1 cellular context compared by ENCODE assay signal in genomic region chr6:145483191-145483996, GRCh38.
TF ChIP-seq lines count a peak whose summit lies in the region.

No MANE protein-coding gene starts in this region.

TF ChIP-seq in K562, 482 proteins besides CTCF, POLR2A, EP300 and RAD21 (continued from another document):
- TF ChIP-seq ZNF318 (IDR thresholded peaks at IDR 0.05; ENCODE audit: borderline replicate concordance in 1 of 2, low read depth in 1 of 2) (no peak), ZKSCAN8 (CRISPR knock-in tag; IDR thresholded peaks at IDR 0.05) (no peak), ZNF316 (IDR thresholded peaks at IDR 0.05) (peak; percentile 28; the same call in 1 of the 2 replicates), RREB1 (CRISPR knock-in tag; IDR thresholded peaks at IDR 0.05) (no peak)
